In genomic region chr22:50303515-50303847, GRCh38 we compare ENCODE assay signal across 11 cellular contexts. TPM values are rescaled to one million over a fixed set of nuclear protein-coding genes. Genes with fewer than 3 reads are reported as not detected.
DNase-seq lines count a peak whose midpoint lies in the region; FAIRE-seq and TF ChIP-seq lines count a peak whose summit lies in the region.
"Had no signal": no experiment of that assay in that cellular context is flagged by ENCODE, and none has a peak within 500 bp of the region (broad histone marks: within the 10 kb centered on the region; RNA-seq: fewer than 3 reads in every experiment).

No MANE protein-coding gene starts in this region.

- H3K27me3 ChIP-seq in DOHH2 (ENCODE audit: control insufficient read depth, low read length): no peaks in the 10 kb centered on the region
- no peaks in the 10 kb centered on the region for H3K27me3 ChIP-seq in adrenal gland
- H3K27me3 ChIP-seq in smooth muscle cell (ENCODE audit: low read depth): no peaks in the 10 kb centered on the region

- H3K4me1 Mint-ChIP-seq in progenitor cell of endocrine pancreas (ENCODE audit: low read depth): peaks cover 18% of the 10 kb centered on the region

- no peak for DNase-seq in adrenal gland
- no peak for DNase-seq in kidney
- no peak for DNase-seq in smooth muscle cell (lab: John Stamatoyannopoulos, UW; ENCODE audit: unreplicated experiment)
- no peak for DNase-seq in UCSD-AML1 (lab: John Stamatoyannopoulos, UW; ENCODE audit: unreplicated experiment)
- DNase-seq in progenitor cell of endocrine pancreas (ENCODE audit: low spot score, unreplicated experiment): no peak
- no peak for DNase-seq in NCI-H774 (lab: John Stamatoyannopoulos, UW)
- DNase-seq in SIG-M5 treated with dmso at 0.1 percent for 504 hours (lab: John Stamatoyannopoulos, UW; ENCODE audit: unreplicated experiment): no peak
- DNase-seq: activated B cell treated with CpG ODN at 0.5 μM for 24 hours, NCI-H1092 treated with DMSO at 0.1 percent for 48 hours had no signal

- H3K4me1 ChIP-seq in DOHH2 (ENCODE audit: control insufficient read depth, low read length) (peaks cover 85% of the 10 kb centered on the region), adrenal gland (replicated peaks in 1 of 2) (peaks cover 83 to 85% of the 10 kb centered on the region in 2 donors), kidney (ENCODE audit: control insufficient read depth in 1 of 2, insufficient read depth in 1 of 2, low read depth in 1 of 2, low read length in 2 of 2) (peaks cover 33 to 66% of the 10 kb centered on the region in 2 donors), smooth muscle cell (ENCODE audit: low read depth) (peaks cover 56% of the 10 kb centered on the region)

- TF ChIP-seq CTCF in DOHH2 (IDR thresholded peaks at IDR 0.05; ENCODE audit: low read depth, low read length, poor library complexity, severe bottlenecking) (no peak), adrenal gland (IDR thresholded peaks at IDR 0.05) (no peak), kidney (IDR thresholded peaks at IDR 0.05; ENCODE audit: borderline replicate concordance, extremely low read depth, insufficient read depth) (no peak), smooth muscle cell (IDR thresholded peaks at IDR 0.05; ENCODE audit: borderline replicate concordance, insufficient read depth, poor library complexity, severe bottlenecking) (no peak), progenitor cell of endocrine pancreas (IDR thresholded peaks at IDR 0.05; ENCODE audit: unreplicated experiment) (no peak)

- H3K36me3 ChIP-seq in DOHH2 (ENCODE audit: control insufficient read depth, low read length): peaks cover 44% of the 10 kb centered on the region
- H3K36me3 ChIP-seq in adrenal gland (replicated peaks in 1 of 2): no peaks in the 10 kb centered on the region
- H3K36me3 ChIP-seq in kidney (ENCODE audit: control insufficient read depth in 1 of 2, insufficient read depth in 2 of 2, low read length in 2 of 2): no peaks in the 10 kb centered on the region
- no peaks in the 10 kb centered on the region for H3K36me3 ChIP-seq in smooth muscle cell (ENCODE audit: low read depth)

- H3K27me3 Mint-ChIP-seq in progenitor cell of endocrine pancreas: no peaks in the 10 kb centered on the region

- peak overlapping the region; percentile 99 for H3K4me2 ChIP-seq in DOHH2 (ENCODE audit: low read length)
- H3K4me2 ChIP-seq in smooth muscle cell: peak overlapping the region; percentile 100

- H3K27ac ChIP-seq in DOHH2 (ENCODE audit: low read depth, low read length) (peak overlapping the region; percentile 88), adrenal gland (peak overlapping the region; percentile 84 to 97 (median 94)), kidney (ENCODE audit: low read depth in 2 of 2, low read length in 2 of 2) (peak overlapping the region; percentile 82 to 93), smooth muscle cell (ENCODE audit: low read depth) (peak overlapping the region; percentile 96)

- no peak overlapping the region for H3K27ac Mint-ChIP-seq in progenitor cell of endocrine pancreas
- H3K27ac Mint-ChIP-seq: activated naive CD4-positive, alpha-beta T cell treated with anti-CD3 and anti-CD28 coated beads, Interleukin-2, amount 10 ng/mL, durations not matched to agents 7 days and 5 days had no signal

- H3K4me3 ChIP-seq in DOHH2 (ENCODE audit: low read length) (peak overlapping the region; percentile 97), adrenal gland (peak overlapping the region in 1 of 4 donors; percentile 99), kidney (ENCODE audit: low read length in 2 of 2) (no peak overlapping the region), smooth muscle cell (peak overlapping the region; percentile 10)

- H3K36me3 Mint-ChIP-seq in progenitor cell of endocrine pancreas (ENCODE audit: insufficient read depth): no peaks in the 10 kb centered on the region
- H3K36me3 Mint-ChIP-seq: activated naive CD4-positive, alpha-beta T cell treated with anti-CD3 and anti-CD28 coated beads, Interleukin-2, amount 10 ng/mL, durations not matched to agents 7 days and 5 days had no signal

- peaks cover 24% of the 10 kb centered on the region for H3F3A ChIP-seq in DOHH2 (ENCODE audit: control insufficient read depth, insufficient read depth)
- H3F3A ChIP-seq in smooth muscle cell (ENCODE audit: low read depth): peaks cover 34% of the 10 kb centered on the region

- no peaks in the 10 kb centered on the region for H3K9me3 Mint-ChIP-seq in progenitor cell of endocrine pancreas (ENCODE audit: low read depth)
- H3K9me3 Mint-ChIP-seq: activated B cell treated with CpG ODN at 0.5 μM for 24 hours; activated naive CD4-positive, alpha-beta T cell treated with anti-CD3 and anti-CD28 coated beads, Interleukin-2, amount 10 ng/mL, durations not matched to agents 7 days and 5 days had no signal

- no peak overlapping the region for H3K4me3 Mint-ChIP-seq in progenitor cell of endocrine pancreas (ENCODE audit: low read depth)
- H3K4me3 Mint-ChIP-seq: activated naive CD4-positive, alpha-beta T cell treated with anti-CD3 and anti-CD28 coated beads, Interleukin-2, amount 10 ng/mL, durations not matched to agents 7 days and 5 days had no signal

- intact Hi-C loops in adrenal gland (cut with DNase I) (no loop called here), kidney (cut with DNase I) (no loop called here)

- H4K20me1 ChIP-seq in DOHH2 (ENCODE audit: control insufficient read depth, insufficient read depth, low read depth, low read length) (peaks cover 15% of the 10 kb centered on the region), smooth muscle cell (ENCODE audit: low read depth) (peaks cover 68% of the 10 kb centered on the region)

- H3K9me3 ChIP-seq in DOHH2 (ENCODE audit: control insufficient read depth, insufficient read depth, low read length) (no peaks in the 10 kb centered on the region), adrenal gland (replicated peaks in 1 of 3) (no peaks in the 10 kb centered on the region), kidney (ENCODE audit: control insufficient read depth in 1 of 2, low read length in 2 of 2) (no peaks in the 10 kb centered on the region), smooth muscle cell (replicated peaks; ENCODE audit: low read depth) (no peaks in the 10 kb centered on the region)

- no peak overlapping the region for H2AFZ ChIP-seq in smooth muscle cell (ENCODE audit: low read depth)

- peak overlapping the region in 1 of 2 donors; percentile 61 for H3K9ac ChIP-seq in kidney (ENCODE audit: low read length in 2 of 2)
- peak overlapping the region; percentile 99 for H3K9ac ChIP-seq in smooth muscle cell (ENCODE audit: low read depth)

- TF ChIP-seq POLR2A in adrenal gland (IDR thresholded peaks at IDR 0.05): no peak

- no peak for FAIRE-seq in kidney (lab: Jason Lieb, UNC)

- peaks cover 84% of the 10 kb centered on the region for H3K79me2 ChIP-seq in DOHH2 (ENCODE audit: control insufficient read depth, low read length)
- H3K79me2 ChIP-seq in smooth muscle cell (ENCODE audit: low read depth): peaks cover 84% of the 10 kb centered on the region

- H3K9me2 ChIP-seq in DOHH2 (replicated peaks; ENCODE audit: control insufficient read depth, low read length): no peaks in the 10 kb centered on the region

- WGBS in adrenal gland, 4 donors: 40 to 50% (median 41%) methylated on average over 1 to 7 of the region's 7 CpGs; no CpG with 5 or more reads in 1 of the 4 donors
- WGBS in smooth muscle cell (ENCODE audit: low lambda C conversion rate): 73% methylated on average over 7 of the region's 7 CpGs

RNA-seq across cellular contexts. Expression of gene PLXNB2, which starts 4.0 kb away (rescaled TPM):
- total RNA-seq in adrenal gland (100 to 1,000 TPM; 118 to 412 (median 329) TPM), kidney (383 TPM), smooth muscle cell (183 and 195 TPM in 2 replicates), progenitor cell of endocrine pancreas (178 and 182 TPM in 2 replicates)
- polyA plus RNA-seq in adrenal gland (100 to 1,000 TPM in 2 of 3 donors, 10 to 100 TPM in 1; 38.1 to 431 (median 268) TPM), kidney (ENCODE audit: insufficient read depth, low read depth, low replicate concordance) (128 TPM), smooth muscle cell (210 and 249 TPM in 2 replicates)

RNA-seq across cellular contexts. Expression of gene DENND6B, which starts 23.3 kb away (rescaled TPM):
- total RNA-seq in adrenal gland: 10 to 100 TPM in 2 of 8 donors, 1 to 10 TPM in 6; 4.5 to 16.9 (median 8.9) TPM
- polyA plus RNA-seq in adrenal gland: 10 to 100 TPM in 2 of 3 donors, 1 to 10 TPM in 1; 2.5 to 32.7 (median 21.7) TPM
- total RNA-seq in kidney: 16.7 TPM
- polyA plus RNA-seq in kidney (ENCODE audit: insufficient read depth, low read depth, low replicate concordance): 14.5 TPM
- total RNA-seq in smooth muscle cell: 2.4 and 3.1 TPM in 2 replicates
- polyA plus RNA-seq in smooth muscle cell: 7.8 and 10.1 TPM in 2 replicates
- total RNA-seq in progenitor cell of endocrine pancreas: 35.1 and 36.4 TPM in 2 replicates

RNA-seq across cellular contexts. Expression of gene MAPK11, which starts 33.3 kb away (rescaled TPM):
- 1 to 10 TPM; 4.7 to 9.3 (median 6.7) TPM for total RNA-seq in adrenal gland
- polyA plus RNA-seq in adrenal gland: 10 to 100 TPM in 2 of 3 donors, 1 to 10 TPM in 1; 2.0 to 29.5 (median 25.1) TPM
- 18.3 TPM for total RNA-seq in kidney
- polyA plus RNA-seq in kidney (ENCODE audit: insufficient read depth, low read depth, low replicate concordance): 11.4 TPM
- 2.8 and 4.2 TPM in 2 replicates for total RNA-seq in smooth muscle cell
- 0.65 and 1.4 TPM in 2 replicates for polyA plus RNA-seq in smooth muscle cell
- 2.3 and 2.7 TPM in 2 replicates for total RNA-seq in progenitor cell of endocrine pancreas

RNA-seq across cellular contexts. Expression of gene PPP6R2, which starts 39.6 kb away (rescaled TPM):
- total RNA-seq in adrenal gland (100 to 1,000 TPM in 1 of 8 donors, 10 to 100 TPM in 7; 48.2 to 104 (median 73.0) TPM), kidney (53.8 TPM), smooth muscle cell (24.6 and 30.7 TPM in 2 replicates), progenitor cell of endocrine pancreas (85.7 and 87.9 TPM in 2 replicates)
- polyA plus RNA-seq in adrenal gland (100 to 1,000 TPM in 1 of 3 donors, 10 to 100 TPM in 2; 19.6 to 129 (median 84.7) TPM), kidney (ENCODE audit: insufficient read depth, low read depth, low replicate concordance) (39.4 TPM), smooth muscle cell (31.6 and 36.3 TPM in 2 replicates)

RNA-seq across cellular contexts. Expression of gene MAPK12, which starts 42.0 kb away (rescaled TPM):
- total RNA-seq in adrenal gland (1 to 10 TPM; 3.1 to 6.8 (median 5.4) TPM), kidney (15.9 TPM), smooth muscle cell (9.5 and 14.9 TPM in 2 replicates), progenitor cell of endocrine pancreas (53.7 and 54.6 TPM in 2 replicates)
- polyA plus RNA-seq in adrenal gland (10 to 100 TPM in 2 of 3 donors, 1 to 10 TPM in 1; 1.7 to 17.1 (median 13.9) TPM), kidney (ENCODE audit: insufficient read depth, low read depth, low replicate concordance) (13.4 TPM), smooth muscle cell (26.2 and 27.8 TPM in 2 replicates)

Comparison
In these comparisons a context has a peak if more than half of its experiments do, and no peak if none do; other contexts are left out.
1. H3K4me3 ChIP-seq: peak in DOHH2 (single experiment) and smooth muscle cell (single experiment); none in kidney (0 of 2).
2. Peak in every context shown above with its lines, with median percentiles within 50 percentile points of each other: H3K27ac ChIP-seq.